In genomic region chr14:101633276-101633675, GRCh38 we compare ENCODE assay signal across 19 cellular contexts.
"Had no signal": no experiment of that assay in that cellular context is flagged by ENCODE, and none has a peak within 500 bp of the region (broad histone marks: within the 10 kb centered on the region; RNA-seq: fewer than 3 reads in every experiment).

No MANE protein-coding gene starts in this region.

- H3K36me3 ChIP-seq: colonic mucosa, esophagus squamous epithelium, gastrocnemius medialis, heart right ventricle, left lung, lower lobe of right lung had no signal

- H3K27me3 ChIP-seq: colonic mucosa, gastrocnemius medialis had no signal

- ATAC-seq: effector memory CD8-positive, alpha-beta T cell; gastrocnemius medialis; heart right ventricle; left cardiac atrium; left lung; left ventricle myocardium superior; lower lobe of right lung; naive thymus-derived CD4-positive, alpha-beta T cell had no signal

- H3K9me3 ChIP-seq: colonic mucosa, esophagus squamous epithelium, gastrocnemius medialis, heart right ventricle, left lung, lower lobe of right lung had no signal

- DNase-seq: colonic mucosa; cortex of kidney; effector CD8-positive, alpha-beta T cell; effector memory CD8-positive, alpha-beta T cell; esophagus squamous epithelium; foreskin fibroblast; foreskin melanocyte; gastrocnemius medialis; glutamatergic neuron; head of caudate nucleus; heart right ventricle; hippocampal formation; left cardiac atrium; left lung; left ventricle myocardium superior; lower lobe of right lung; mesenchymal stem cell; midbrain; naive thymus-derived CD4-positive, alpha-beta T cell had no signal

- H3K27ac ChIP-seq: colonic mucosa, esophagus squamous epithelium, gastrocnemius medialis, heart right ventricle, left lung, lower lobe of right lung had no signal

- H3K4me3 ChIP-seq: colonic mucosa, esophagus squamous epithelium, gastrocnemius medialis, heart right ventricle, left lung, lower lobe of right lung had no signal
